Comparison of ENCODE assay signal across 11 cellular contexts in genomic region chr2:171798156-171798815, GRCh38.
DNase-seq lines count a peak whose midpoint lies in the region; ATAC-seq, FAIRE-seq and TF ChIP-seq lines count a peak whose summit lies in the region.
"Had no signal": no experiment of that assay in that cellular context is flagged by ENCODE, and none has a peak within 500 bp of the region (broad histone marks: within the 10 kb centered on the region; RNA-seq: fewer than 3 reads in every experiment).

No MANE protein-coding gene starts in this region.

- H3K27me3 ChIP-seq in Panc1 (ENCODE audit: control insufficient read depth, insufficient read depth, low read length) (no peaks in the 10 kb centered on the region), small intestine (ENCODE audit: control insufficient read depth in 2 of 2, insufficient read depth in 2 of 2, low read length in 2 of 2) (no peaks in the 10 kb centered on the region), ovary (no peaks in the 10 kb centered on the region)

- FAIRE-seq in small intestine (lab: Jason Lieb, UNC), result peak; percentile 33

- no peak overlapping the region for H3K4me3 Mint-ChIP-seq in activated CD8-positive, alpha-beta T cell treated with anti-CD3 and anti-CD28 coated beads, Interleukin-2, amount 10 ng/mL, durations not matched to agents 7 days and 5 days
- H3K4me3 Mint-ChIP-seq in activated CD8-positive, alpha-beta T cell treated with anti-CD3 and anti-CD28 coated beads for 36 hours, result no peak overlapping the region
- H3K4me3 Mint-ChIP-seq: CD4-positive, alpha-beta memory T cell; immature natural killer cell had no signal

- 43 to 62% (median 59%) methylated on average over 6 of the region's 6 CpGs for WGBS in small intestine, 3 donors
- WGBS in ovary, 3 donors, result 81 to 93% (median 89%) methylated on average over 6 of the region's 6 CpGs

- in situ Hi-C loops in Panc1 (cut with HindIII; ENCODE audit: low pct_unique_long_range_greater_than_20kb, low sequenced_read_pairs), result no loop called here

- no peak for TF ChIP-seq CTCF in activated CD8-positive, alpha-beta T cell treated with anti-CD3 and anti-CD28 coated beads for 36 hours (IDR thresholded peaks at IDR 0.05)
- TF ChIP-seq CTCF in Panc1 (IDR thresholded peaks at IDR 0.05), result no peak
- no peak for TF ChIP-seq CTCF in ovary (IDR thresholded peaks at IDR 0.05)

- H3K4me1 ChIP-seq in Panc1 (ENCODE audit: control insufficient read depth, insufficient read depth, low read length), result no peaks in the 10 kb centered on the region; the same call in 1 of the 2 replicates
- no peaks in the 10 kb centered on the region for H3K4me1 ChIP-seq in small intestine (ENCODE audit: control insufficient read depth in 2 of 2, insufficient read depth in 1 of 2, low read depth in 1 of 2, low read length in 1 of 2)
- no peaks in the 10 kb centered on the region for H3K4me1 ChIP-seq in ovary (ENCODE audit: insufficient read depth)

- DNase-seq in activated CD8-positive, alpha-beta T cell treated with anti-CD3 and anti-CD28 coated beads, Interleukin-2, amount 10 ng/mL, durations not matched to agents 7 days and 5 days, result no peak
- no peak for DNase-seq in activated CD8-positive, alpha-beta T cell treated with anti-CD3 and anti-CD28 coated beads for 36 hours
- DNase-seq in Panc1 (ENCODE audit: low read depth, low spot score), result peak; percentile 27
- DNase-seq in epithelial cell of prostate (ENCODE audit: low read depth, low spot score), result no peak
- peak; percentile 48 for DNase-seq in small intestine
- no peak for DNase-seq in ovary
- DNase-seq: CD4-positive, alpha-beta memory T cell; immature natural killer cell; stimulated activated CD4-positive, alpha-beta T cell treated with anti-CD3 and anti-CD28 coated beads, Interleukin-4, amount 100 ng/mL, for 24 hours had no signal

- BruUV-seq in Panc1 (replicated peaks; lab: Mats Ljungman, UMichigan), result no TSS peak

- no peaks in the 10 kb centered on the region for H3K36me3 ChIP-seq in Panc1 (ENCODE audit: control insufficient read depth, insufficient read depth, low read length)
- H3K36me3 ChIP-seq in small intestine (ENCODE audit: control insufficient read depth in 2 of 2, insufficient read depth in 2 of 2, low read length in 2 of 2), result no peaks in the 10 kb centered on the region
- H3K36me3 ChIP-seq in ovary, result no peaks in the 10 kb centered on the region

- POLR2A ChIA-PET in activated CD8-positive, alpha-beta T cell treated with anti-CD3 and anti-CD28 coated beads, Interleukin-2, amount 10 ng/mL, durations not matched to agents 7 days and 5 days (lab: Charles Lee), result no interaction called here
- POLR2A ChIA-PET in activated CD8-positive, alpha-beta T cell treated with anti-CD3 and anti-CD28 coated beads for 36 hours (lab: Charles Lee), result no interaction called here
- POLR2A ChIA-PET in Panc1 (lab: Charles Lee), result no interaction called here

- H3K27ac ChIP-seq in Panc1 (ENCODE audit: low read length) (no peak overlapping the region), epithelial cell of prostate (peak overlapping the region; percentile 19), small intestine (ENCODE audit: low read depth in 1 of 2, low read length in 1 of 2) (no peak overlapping the region), ovary (no peak overlapping the region)

- no peak for ATAC-seq in activated CD8-positive, alpha-beta T cell treated with anti-CD3 and anti-CD28 coated beads, Interleukin-2, amount 10 ng/mL, durations not matched to agents 7 days and 5 days
- no peak for ATAC-seq in activated CD8-positive, alpha-beta T cell treated with anti-CD3 and anti-CD28 coated beads for 36 hours
- ATAC-seq in Panc1 (peak; percentile 80; the same call in 1 of the 2 replicates), HG02870 (IDR thresholded peaks at IDR 0.05; ENCODE audit: unreplicated experiment) (no peak), GM21360 (IDR thresholded peaks at IDR 0.05; ENCODE audit: unreplicated experiment) (no peak)

- no peak for TF ChIP-seq POLR2A in ovary (IDR thresholded peaks at IDR 0.05)

- peak overlapping the region; percentile 45 for H3K27ac Mint-ChIP-seq in activated CD8-positive, alpha-beta T cell treated with anti-CD3 and anti-CD28 coated beads, Interleukin-2, amount 10 ng/mL, durations not matched to agents 7 days and 5 days
- H3K27ac Mint-ChIP-seq in activated CD8-positive, alpha-beta T cell treated with anti-CD3 and anti-CD28 coated beads for 36 hours, result no peak overlapping the region
- H3K27ac Mint-ChIP-seq: immature natural killer cell had no signal

- H3K4me3 ChIP-seq in Panc1 (ENCODE audit: low read depth in 2 of 2, low read length in 2 of 2) (no peak overlapping the region), small intestine (ENCODE audit: low read depth in 1 of 2, low read length in 2 of 2) (no peak overlapping the region), ovary (no peak overlapping the region)

- TF ChIP-seq EP300 in ovary (IDR thresholded peaks at IDR 0.05), result no peak

- H3K36me3 Mint-ChIP-seq in activated CD8-positive, alpha-beta T cell treated with anti-CD3 and anti-CD28 coated beads, Interleukin-2, amount 10 ng/mL, durations not matched to agents 7 days and 5 days (ENCODE audit: low read depth), result peaks cover 22% of the 10 kb centered on the region
- peaks cover 5% of the 10 kb centered on the region for H3K36me3 Mint-ChIP-seq in activated CD8-positive, alpha-beta T cell treated with anti-CD3 and anti-CD28 coated beads for 36 hours (ENCODE audit: low read depth)

- peaks cover 14% of the 10 kb centered on the region for H3K4me1 Mint-ChIP-seq in activated CD8-positive, alpha-beta T cell treated with anti-CD3 and anti-CD28 coated beads, Interleukin-2, amount 10 ng/mL, durations not matched to agents 7 days and 5 days (ENCODE audit: low read depth)
- H3K4me1 Mint-ChIP-seq in activated CD8-positive, alpha-beta T cell treated with anti-CD3 and anti-CD28 coated beads for 36 hours (ENCODE audit: low read depth), result peaks cover 14% of the 10 kb centered on the region

- H3K9me3 ChIP-seq in Panc1 (ENCODE audit: control insufficient read depth, insufficient read depth, low read depth, low read length) (no peaks in the 10 kb centered on the region), small intestine (ENCODE audit: control insufficient read depth, low read depth) (no peaks in the 10 kb centered on the region), ovary (no peaks in the 10 kb centered on the region)

- CTCF ChIA-PET in activated CD8-positive, alpha-beta T cell treated with anti-CD3 and anti-CD28 coated beads, Interleukin-2, amount 10 ng/mL, durations not matched to agents 7 days and 5 days (lab: Charles Lee), result interaction anchor here (1.1 kb wide), 1 partner anchor 306 kb away, joined by 6 read pairs; no protein-coding TSS in a partner anchor
- CTCF ChIA-PET in activated CD8-positive, alpha-beta T cell treated with anti-CD3 and anti-CD28 coated beads for 36 hours (lab: Charles Lee), result interaction anchor here (1.0 to 1.2 kb wide), 2 partner anchors 95 to 306 kb away, joined by 3 to 4 read pairs; no protein-coding TSS in a partner anchor
- CTCF ChIA-PET in Panc1 (lab: Charles Lee), result no interaction called here

- no peaks in the 10 kb centered on the region for H3K9me3 Mint-ChIP-seq in activated CD8-positive, alpha-beta T cell treated with anti-CD3 and anti-CD28 coated beads, Interleukin-2, amount 10 ng/mL, durations not matched to agents 7 days and 5 days (ENCODE audit: insufficient read depth)
- no peaks in the 10 kb centered on the region for H3K9me3 Mint-ChIP-seq in activated CD8-positive, alpha-beta T cell treated with anti-CD3 and anti-CD28 coated beads for 36 hours
- H3K9me3 Mint-ChIP-seq: CD4-positive, alpha-beta memory T cell; immature natural killer cell had no signal

- intact Hi-C loops in activated CD8-positive, alpha-beta T cell treated with anti-CD3 and anti-CD28 coated beads for 36 hours (cut with micrococcal nuclease), result no loop called here
- intact Hi-C loops in Panc1 (cut with micrococcal nuclease; ENCODE audit: unreplicated experiment) (no loop called here), ovary (cut with DNase I) (loop anchor here in 1 of 4 donors (2.0 kb wide), 1 partner anchor 31 kb away; no protein-coding TSS in a partner anchor)

- H3K27me3 Mint-ChIP-seq in activated CD8-positive, alpha-beta T cell treated with anti-CD3 and anti-CD28 coated beads, Interleukin-2, amount 10 ng/mL, durations not matched to agents 7 days and 5 days (ENCODE audit: low read depth), result no peaks in the 10 kb centered on the region
- H3K27me3 Mint-ChIP-seq in activated CD8-positive, alpha-beta T cell treated with anti-CD3 and anti-CD28 coated beads for 36 hours, result no peaks in the 10 kb centered on the region
- H3K27me3 Mint-ChIP-seq: CD4-positive, alpha-beta memory T cell had no signal

Comparison
In these comparisons a context has a peak if more than half of its experiments do, and no peak if none do; other contexts are left out.
1. DNase-seq: peak in Panc1 (single experiment) and small intestine (single experiment); none in activated CD8-positive, alpha-beta T cell treated with anti-CD3 and anti-CD28 coated beads, Interleukin-2, amount 10 ng/mL, durations not matched to agents 7 days and 5 days (single experiment), activated CD8-positive, alpha-beta T cell treated with anti-CD3 and anti-CD28 coated beads for 36 hours (single experiment), epithelial cell of prostate (single experiment) and ovary (0 of 5).